8 cellular contexts compared by ENCODE assay signal in the genomic region with DNA sequence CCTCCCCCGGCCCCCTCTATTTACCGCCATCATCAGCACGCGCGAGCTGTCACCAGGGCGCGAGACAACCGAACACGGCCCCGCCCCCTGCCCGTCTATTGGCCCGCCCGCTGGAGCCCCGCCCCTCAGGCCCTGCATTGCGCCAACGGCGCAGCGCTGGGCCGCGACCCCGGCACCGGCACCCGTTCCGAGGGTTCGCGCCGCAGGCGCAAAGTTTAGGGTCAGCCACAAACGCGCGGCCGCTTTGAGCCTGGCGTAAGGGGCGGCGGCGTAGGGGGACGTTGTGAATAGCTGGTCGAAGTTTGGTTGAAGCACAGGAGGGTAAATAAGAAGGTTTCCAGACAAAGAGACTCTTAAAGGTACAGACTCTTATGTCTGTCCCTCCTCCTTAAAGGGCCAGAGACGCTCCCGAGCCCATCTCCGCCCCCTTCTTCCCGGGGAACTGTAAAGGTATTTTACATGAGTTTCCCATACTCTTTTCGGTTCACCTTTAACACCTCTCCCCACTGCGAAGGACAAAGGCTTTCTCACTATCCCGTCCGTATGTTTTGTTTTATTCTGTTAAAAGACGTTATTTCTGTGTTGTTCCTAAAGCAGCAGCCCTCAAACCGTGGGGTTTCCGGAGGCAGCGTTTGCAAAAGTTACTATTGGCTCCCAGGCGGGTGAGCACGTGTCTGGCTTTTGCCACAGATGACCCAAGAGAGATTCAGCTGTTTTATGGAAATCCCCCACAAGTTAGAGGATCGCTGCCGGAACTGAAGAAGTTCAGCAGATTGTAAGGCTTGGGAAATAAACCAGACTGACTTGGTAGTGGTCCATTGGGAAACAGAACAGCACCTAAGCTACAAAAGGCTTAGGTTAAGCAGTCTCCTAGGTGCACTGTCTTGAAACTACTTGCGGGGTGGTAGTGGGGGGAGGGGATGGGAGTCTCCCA. TPM values are rescaled to one million over a fixed set of nuclear protein-coding genes. Genes with fewer than 3 reads are reported as not detected.
DNase-seq lines count a peak whose midpoint lies in the region; ATAC-seq and TF ChIP-seq lines count a peak whose summit lies in the region.

Gene USP49, minus strand, starts transcription at position 76 of the 934 bp plus-strand sequence. CDS start 88,392 bp downstream, outside the sequence.

- intact Hi-C loops in right cardiac atrium (cut with DNase I) (no loop called here), vagina (cut with DNase I) (no loop called here)

- no peak within 1 kb of the TSS for H3K4me3 Mint-ChIP-seq in T-cell

- H3K4me1 ChIP-seq in right cardiac atrium (ENCODE audit: control insufficient read depth, insufficient read depth, low read length) (peaks cover 4% of the 10 kb centered on the region), vagina (peaks cover 20% of the 10 kb centered on the region)

- no peaks in the 10 kb centered on the region for H3K36me3 Mint-ChIP-seq in T-cell

- no peaks in the 10 kb centered on the region for H3K36me3 ChIP-seq in vagina

- H3K27ac Mint-ChIP-seq in T-cell: peak within 1 kb of the TSS; percentile 70 to 88

- H3K4me3 ChIP-seq in right cardiac atrium (ENCODE audit: low read length): peak within 1 kb of the TSS; percentile 82
- H3K4me3 ChIP-seq in vagina: peak within 1 kb of the TSS; percentile 53 to 69

- H3K27ac ChIP-seq in right cardiac atrium (ENCODE audit: low read length) (peak within 1 kb of the TSS; percentile 56), vagina (peak within 1 kb of the TSS; percentile 73)

- peak in 1 of 3 experiments; percentile 13 for TF ChIP-seq CTCF in vagina (IDR thresholded peaks at IDR 0.05)

- DNase-seq in NCI-H146 treated with DMSO at 0.1 percent for 48 hours (lab: John Stamatoyannopoulos, UW; ENCODE audit: unreplicated experiment) (peak; percentile 97), T-cell (peak; percentile 77 to 94 (median 88)), amniotic stem cell (lab: John Stamatoyannopoulos, UW) (peak; percentile 79), right cardiac atrium (peak; percentile 88 to 96 (median 95)), putamen (ENCODE audit: low spot score) (peak; percentile 87), vagina (ENCODE audit: extremely low spot score in 2 of 2) (no peak)

- TF ChIP-seq POLR2A in vagina (IDR thresholded peaks at IDR 0.05): no peak

- CTCF ChIA-PET in T-cell (lab: Charles Lee): interaction anchor here (0.6 to 2.5 kb wide), 11 partner anchors 25 to 319 kb away, joined by 3 to 23 read pairs (median 6); partner anchors contain the start of genes BYSL (in 1 of the 2), MED20 (in 1 of the 2), TAF8 (in 1 of the 2) and TOMM6 (in 1 of the 2)

- H3K9me3 ChIP-seq in right cardiac atrium (ENCODE audit: control insufficient read depth, low read length): no peaks in the 10 kb centered on the region
- H3K9me3 ChIP-seq in vagina: no peaks in the 10 kb centered on the region

- ATAC-seq in GM18498 (IDR thresholded peaks at IDR 0.05; ENCODE audit: unreplicated experiment) (peak; percentile 89), HG02884 (IDR thresholded peaks at IDR 0.05; ENCODE audit: unreplicated experiment) (peak; percentile 76), T-cell (replicated peaks in 1 of 4) (peak; percentile 94 to 98 (median 96)), right cardiac atrium (peak; percentile 99)

- H3K27me3 Mint-ChIP-seq in T-cell: no peaks in the 10 kb centered on the region

- peaks cover 9 to 17% (median 11%) of the 10 kb centered on the region in 3 donors for H3K4me1 Mint-ChIP-seq in T-cell

- POLR2A ChIA-PET in T-cell (lab: Charles Lee): interaction anchor here (0.5 to 0.8 kb wide), 6 partner anchors 11 to 482 kb away, joined by 3 to 7 read pairs (median 6); no protein-coding TSS in a partner anchor

- H3K9me3 Mint-ChIP-seq in T-cell: no peaks in the 10 kb centered on the region

- under 1% methylated on average over 55 of the region's 55 CpGs for WGBS in right cardiac atrium

- no peaks in the 10 kb centered on the region for H3K27me3 ChIP-seq in right cardiac atrium (ENCODE audit: control insufficient read depth, insufficient read depth)
- H3K27me3 ChIP-seq in vagina: no peaks in the 10 kb centered on the region

RNA-seq across cellular contexts. Expression of gene USP49, which starts in this region (rescaled TPM):
- 1 to 10 TPM; 2.5 to 5.2 (median 3.3) TPM for total RNA-seq in T-cell
- total RNA-seq in right cardiac atrium: 1 to 10 TPM; 1.8 to 2.6 (median 2.3) TPM
- polyA plus RNA-seq in right cardiac atrium: 1.5 TPM
- total RNA-seq in vagina: 9.1 TPM

Comparison
In these comparisons a context has a peak if more than half of its experiments do, and no peak if none do; other contexts are left out.
1. DNase-seq: peak in NCI-H146 treated with DMSO at 0.1 percent for 48 hours (single experiment), T-cell (34 of 34), amniotic stem cell (single experiment), right cardiac atrium (3 of 3) and putamen (single experiment); none in vagina (0 of 2).
2. Peak in every context shown above with its lines, with median percentiles within 50 percentile points of each other: ATAC-seq.